Comparison of ENCODE assay signal across 18 cellular contexts in the genomic region with DNA sequence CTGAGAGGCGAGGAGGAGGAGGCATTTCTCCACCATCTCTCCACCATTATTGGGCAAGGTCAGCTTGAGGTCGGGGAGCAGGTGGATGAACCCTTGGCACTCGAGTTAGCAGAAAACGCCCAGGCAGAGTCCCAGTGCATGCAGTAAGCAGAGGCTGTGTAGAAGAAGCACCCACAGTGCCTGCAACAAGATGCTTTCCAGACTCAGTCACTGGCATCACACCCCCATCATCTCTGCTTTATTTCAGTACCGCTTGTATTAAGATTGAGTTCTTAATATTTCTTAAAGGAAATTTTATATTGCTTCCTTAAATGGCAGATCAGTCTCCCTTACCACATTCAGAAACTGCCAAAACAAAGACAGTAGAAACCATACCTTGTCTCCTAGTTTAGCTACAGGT.
DNase-seq lines count a peak whose midpoint lies in the region; ATAC-seq and TF ChIP-seq lines count a peak whose summit lies in the region.
"Had no signal": no experiment of that assay in that cellular context is flagged by ENCODE, and none has a peak within 500 bp of the region (broad histone marks: within the 10 kb centered on the region; RNA-seq: fewer than 3 reads in every experiment).

No MANE protein-coding gene starts in this region.

- peak overlapping the region in 1 of 10 donors; percentile 26 for H3K27ac Mint-ChIP-seq in naive thymus-derived CD8-positive, alpha-beta T cell

- no peaks in the 10 kb centered on the region for H3K9me3 ChIP-seq in cardiac muscle cell (ENCODE audit: low read depth)
- no peaks in the 10 kb centered on the region for H3K9me3 ChIP-seq in gastroesophageal sphincter
- H3K9me3 ChIP-seq in sigmoid colon, result no peaks in the 10 kb centered on the region
- no peaks in the 10 kb centered on the region for H3K9me3 ChIP-seq in uterus
- H3K9me3 ChIP-seq: BLaER1 treated with 17β-estradiol and CSF1 and Interleukin-3, amounts not matched to agents 10 nM and 100 nM had no signal

- H3K9me3 Mint-ChIP-seq in naive thymus-derived CD8-positive, alpha-beta T cell, result no peaks in the 10 kb centered on the region

- WGBS in gastroesophageal sphincter (ENCODE audit: low coverage in 1 of 2), 2 donors, result 44 to 64% methylated on average over 3 to 4 of the region's 5 CpGs
- 86 to 87% methylated on average over 5 of the region's 5 CpGs for WGBS in sigmoid colon, 2 donors

- TF ChIP-seq CTCF in cardiac muscle cell (IDR thresholded peaks at IDR 0.05; ENCODE audit: low read depth, low read length) (no peak), gastroesophageal sphincter (IDR thresholded peaks at IDR 0.05) (no peak), sigmoid colon (IDR thresholded peaks at IDR 0.05) (no peak), uterus (IDR thresholded peaks at IDR 0.05) (no peak)

- no peaks in the 10 kb centered on the region for H3K27me3 ChIP-seq in cardiac muscle cell
- H3K27me3 ChIP-seq in gastroesophageal sphincter, result no peaks in the 10 kb centered on the region
- no peaks in the 10 kb centered on the region for H3K27me3 ChIP-seq in sigmoid colon
- H3K27me3 ChIP-seq in uterus, result no peaks in the 10 kb centered on the region
- H3K27me3 ChIP-seq: BLaER1 treated with 17β-estradiol and CSF1 and Interleukin-3, amounts not matched to agents 10 nM and 100 nM had no signal

- peak overlapping the region; percentile 99 for H3K27ac ChIP-seq in cardiac muscle cell
- peak overlapping the region in 3 of 4 donors; percentile 84 to 87 (median 87) for H3K27ac ChIP-seq in gastroesophageal sphincter
- peak overlapping the region in 3 of 4 donors; percentile 86 to 96 (median 95) for H3K27ac ChIP-seq in sigmoid colon
- H3K27ac ChIP-seq in uterus, result peak overlapping the region; percentile 86 to 89
- H3K27ac ChIP-seq: BLaER1 treated with 17β-estradiol and CSF1 and Interleukin-3, amounts not matched to agents 10 nM and 100 nM; KMS-11 had no signal

- DNase-seq in cardiac muscle cell (ENCODE audit: low read depth in 1 of 2, low spot score in 1 of 2), result no peak
- no peak for DNase-seq in left cardiac atrium
- DNase-seq in sigmoid colon, result peak; percentile 83
- no peak for DNase-seq in uterus
- DNase-seq in NCI-H69 (lab: John Stamatoyannopoulos, UW), result no peak
- DNase-seq in stimulated activated naive CD8-positive, alpha-beta T cell treated with anti-CD3 and anti-CD28 coated beads, Interleukin-15, Interleukin-2, amounts not matched to agents 100 U/mL and 50 U/mL, for 24 hours, result no peak
- no peak for DNase-seq in naive thymus-derived CD8-positive, alpha-beta T cell
- DNase-seq: DMS 273 treated with DMSO at 0.1 percent for 48 hours; H7; NCI-H1092; NCI-H2107; NCI-H226; NCI-H526; NK-92 treated with Interleukin-12 subunit alpha and Interleukin-12 subunit beta, amount 100 ng/mL, for 24 hours; OCI-M1 had no signal

- no peaks in the 10 kb centered on the region for H3K27me3 Mint-ChIP-seq in naive thymus-derived CD8-positive, alpha-beta T cell

- no peak overlapping the region for H3K4me3 ChIP-seq in cardiac muscle cell
- H3K4me3 ChIP-seq in gastroesophageal sphincter, result no peak overlapping the region
- no peak overlapping the region for H3K4me3 ChIP-seq in sigmoid colon
- no peak overlapping the region for H3K4me3 ChIP-seq in uterus
- H3K4me3 ChIP-seq: BLaER1 treated with 17β-estradiol and CSF1 and Interleukin-3, amounts not matched to agents 10 nM and 100 nM had no signal

- H3K4me3 Mint-ChIP-seq in naive thymus-derived CD8-positive, alpha-beta T cell, result no peak overlapping the region

- H3K36me3 ChIP-seq in cardiac muscle cell, result peaks cover 25% of the 10 kb centered on the region
- H3K36me3 ChIP-seq in gastroesophageal sphincter, result peaks cover 0 to 51% of the 10 kb centered on the region in 2 donors
- H3K36me3 ChIP-seq in sigmoid colon, result peaks cover 0 to 8% (median 2%) of the 10 kb centered on the region in 4 donors
- no peaks in the 10 kb centered on the region for H3K36me3 ChIP-seq in uterus

- no peak for TF ChIP-seq EP300 in gastroesophageal sphincter (IDR thresholded peaks at IDR 0.05)
- peak; percentile 25 to 88 (median 76) for TF ChIP-seq EP300 in sigmoid colon (IDR thresholded peaks at IDR 0.05)

- peaks cover 0 to 15% (median 0%) of the 10 kb centered on the region in 3 donors for H3K36me3 Mint-ChIP-seq in naive thymus-derived CD8-positive, alpha-beta T cell

- H3K4me1 ChIP-seq in cardiac muscle cell (ENCODE audit: low read depth) (peaks cover 54% of the 10 kb centered on the region), gastroesophageal sphincter (peaks cover 8 to 84% (median 43%) of the 10 kb centered on the region in 3 donors), sigmoid colon (peaks cover 0 to 100% (median 100%) of the 10 kb centered on the region in 4 donors), uterus (peaks cover 13 to 50% of the 10 kb centered on the region in 2 donors)

- POLR2A ChIA-PET in naive thymus-derived CD8-positive, alpha-beta T cell (lab: Charles Lee), result no interaction called here

- ATAC-seq in left cardiac atrium (no peak), gastroesophageal sphincter (no peak)
- no peak for ATAC-seq in stimulated activated naive CD8-positive, alpha-beta T cell treated with anti-CD3 and anti-CD28 coated beads, Interleukin-15, Interleukin-2, amounts not matched to agents 100 U/mL and 50 U/mL, for 24 hours
- ATAC-seq in naive thymus-derived CD8-positive, alpha-beta T cell, result no peak

- intact Hi-C loops in left cardiac atrium (cut with DNase I) (loop anchor here in 1 of 2 donors (10.0 kb wide), 1 partner anchor 50 kb away; no protein-coding TSS in a partner anchor), sigmoid colon (cut with DNase I) (loop anchor here (2.0 kb wide), 1 partner anchor 14 kb away; no protein-coding TSS in a partner anchor), uterus (cut with DNase I; ENCODE audit: low total_unique reads) (no loop called here)

- H3K4me1 Mint-ChIP-seq in naive thymus-derived CD8-positive, alpha-beta T cell, result peaks cover 0 to 8% (median 0%) of the 10 kb centered on the region in 4 donors

- TF ChIP-seq POLR2A in gastroesophageal sphincter (IDR thresholded peaks at IDR 0.05), result no peak
- no peak for TF ChIP-seq POLR2A in sigmoid colon (IDR thresholded peaks at IDR 0.05)
- no peak for TF ChIP-seq POLR2A in uterus (IDR thresholded peaks at IDR 0.05)
